In the genomic region with DNA sequence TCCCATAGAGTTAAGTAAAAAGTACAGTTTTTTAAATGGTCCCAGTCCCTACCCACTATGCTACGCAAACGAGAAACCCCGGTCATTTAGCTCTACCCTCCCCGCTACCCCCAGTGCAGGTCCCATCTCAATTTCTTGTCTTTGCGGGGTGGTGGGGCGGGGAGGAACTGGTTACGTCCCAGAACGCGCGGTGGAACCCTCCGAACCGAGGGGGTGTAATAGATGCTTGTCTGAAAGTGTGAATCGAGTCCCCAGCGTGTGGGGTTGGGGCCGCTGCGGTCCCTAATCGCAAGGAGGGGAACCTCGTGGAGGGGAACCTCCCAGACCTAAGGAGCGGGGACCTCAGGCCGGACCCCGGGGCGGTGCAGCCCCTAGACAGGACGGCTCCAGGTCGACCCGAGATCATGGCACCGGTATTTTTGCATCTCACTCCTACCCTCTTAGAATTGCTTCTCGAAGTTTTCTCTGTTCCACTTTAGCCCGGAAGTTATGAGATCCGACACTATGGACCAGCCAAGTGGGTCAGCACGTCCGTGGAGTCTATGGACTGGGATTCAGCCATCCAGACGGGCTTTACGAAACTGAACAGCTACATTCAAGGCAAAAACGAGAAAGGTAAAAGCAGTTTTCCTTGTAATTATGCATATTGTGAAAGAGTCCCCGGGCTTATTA, we compare ENCODE assay signal across 8 cellular contexts. TPM values are rescaled to one million over a fixed set of nuclear protein-coding genes. Genes with fewer than 3 reads are reported as not detected.
DNase-seq lines count a peak whose midpoint lies in the region; ATAC-seq, FAIRE-seq and TF ChIP-seq lines count a peak whose summit lies in the region.

No MANE protein-coding gene starts in this region.

- DNase-seq in D341Med (ENCODE audit: low spot score) (peak; percentile 45), fibroblast of mammary gland (ENCODE audit: low read depth) (no peak), RPMI8226 (no peak), H54 (ENCODE audit: insufficient read length, low spot score) (no peak), NCI-H2171 (lab: John Stamatoyannopoulos, UW) (no peak)
- DNase-seq in activated CD8-positive, alpha-beta T cell treated with anti-CD3 and anti-CD28 coated beads, Interleukin-2, amount 10 ng/mL, durations not matched to agents 7 days and 5 days, result peak; percentile 51

- CTCF ChIA-PET in activated CD8-positive, alpha-beta T cell treated with anti-CD3 and anti-CD28 coated beads, Interleukin-2, amount 10 ng/mL, durations not matched to agents 7 days and 5 days (lab: Charles Lee), result interaction anchor here (1.2 to 3.0 kb wide), 9 partner anchors 9 to 290 kb away, joined by 3 to 11 read pairs (median 5); no protein-coding TSS in a partner anchor

- no peak for TF ChIP-seq CTCF in fibroblast of mammary gland (conservative IDR thresholded peaks at IDR 0.05; ENCODE audit: control insufficient read depth, insufficient read depth, low read depth, low read length)
- TF ChIP-seq CTCF in neutrophil (IDR thresholded peaks at IDR 0.05), result no peak

- no peaks in the 10 kb centered on the region for H3K9me3 Mint-ChIP-seq in activated CD8-positive, alpha-beta T cell treated with anti-CD3 and anti-CD28 coated beads, Interleukin-2, amount 10 ng/mL, durations not matched to agents 7 days and 5 days (ENCODE audit: insufficient read depth)

- peak overlapping the region; percentile 89 for H3K27ac ChIP-seq in neutrophil

- H3K36me3 ChIP-seq in neutrophil, result peaks cover 47% of the 10 kb centered on the region

- no peak for TF ChIP-seq POLR2A in H54 (IDR thresholded peaks at IDR 0.05; ENCODE audit: low read depth, low read length)

- POLR2A ChIA-PET in activated CD8-positive, alpha-beta T cell treated with anti-CD3 and anti-CD28 coated beads, Interleukin-2, amount 10 ng/mL, durations not matched to agents 7 days and 5 days (lab: Charles Lee), result interaction anchor here (0.6 to 1.2 kb wide), 5 partner anchors 35 to 395 kb away, joined by 3 to 5 read pairs (median 3); partner anchors contain the start of gene PERP

- peaks cover 21% of the 10 kb centered on the region for H3K4me1 Mint-ChIP-seq in activated CD8-positive, alpha-beta T cell treated with anti-CD3 and anti-CD28 coated beads, Interleukin-2, amount 10 ng/mL, durations not matched to agents 7 days and 5 days (ENCODE audit: low read depth)

- peak; percentile 8 for ATAC-seq in HG03521 (IDR thresholded peaks at IDR 0.05; ENCODE audit: unreplicated experiment)
- ATAC-seq in activated CD8-positive, alpha-beta T cell treated with anti-CD3 and anti-CD28 coated beads, Interleukin-2, amount 10 ng/mL, durations not matched to agents 7 days and 5 days, result peak; percentile 11

- peaks cover 37% of the 10 kb centered on the region for H3K36me3 Mint-ChIP-seq in activated CD8-positive, alpha-beta T cell treated with anti-CD3 and anti-CD28 coated beads, Interleukin-2, amount 10 ng/mL, durations not matched to agents 7 days and 5 days (ENCODE audit: low read depth)

- H3K27me3 Mint-ChIP-seq in activated CD8-positive, alpha-beta T cell treated with anti-CD3 and anti-CD28 coated beads, Interleukin-2, amount 10 ng/mL, durations not matched to agents 7 days and 5 days (ENCODE audit: low read depth), result peaks cover 8% of the 10 kb centered on the region

- H3K27me3 ChIP-seq in neutrophil, result peaks cover 8% of the 10 kb centered on the region

- peaks cover 29 to 31% of the 10 kb centered on the region in 2 experiments for H3K4me1 ChIP-seq in neutrophil (ENCODE audit: control insufficient read depth in 1 of 2, insufficient read depth in 1 of 2, low read depth in 1 of 2, low read length in 1 of 2)

- peak overlapping the region; percentile 79 for H3K4me3 ChIP-seq in fibroblast of mammary gland (ENCODE audit: control insufficient read depth, low read depth, low read length)
- H3K4me3 ChIP-seq in neutrophil (ENCODE audit: low read depth in 1 of 2, low read length in 1 of 2), result peak overlapping the region; percentile 80 to 93

- peak overlapping the region; percentile 79 for H3K27ac Mint-ChIP-seq in activated CD8-positive, alpha-beta T cell treated with anti-CD3 and anti-CD28 coated beads, Interleukin-2, amount 10 ng/mL, durations not matched to agents 7 days and 5 days

- FAIRE-seq in H54 (lab: Jason Lieb, UNC), result no peak

- no peaks in the 10 kb centered on the region for H3K9me3 ChIP-seq in neutrophil

- peak overlapping the region; percentile 84 for H3K4me3 Mint-ChIP-seq in activated CD8-positive, alpha-beta T cell treated with anti-CD3 and anti-CD28 coated beads, Interleukin-2, amount 10 ng/mL, durations not matched to agents 7 days and 5 days

RNA-seq across cellular contexts. Expression of gene HEBP2, which starts 0.8 kb away (rescaled TPM):
- total RNA-seq in activated CD8-positive, alpha-beta T cell treated with anti-CD3 and anti-CD28 coated beads, Interleukin-2, amount 10 ng/mL, durations not matched to agents 7 days and 5 days, result 10 to 100 TPM; 40.8 to 43.5 TPM

RNA-seq across cellular contexts. Expression of gene SMIM28, which starts 27.1 kb away (rescaled TPM):
- total RNA-seq in activated CD8-positive, alpha-beta T cell treated with anti-CD3 and anti-CD28 coated beads, Interleukin-2, amount 10 ng/mL, durations not matched to agents 7 days and 5 days, result not detected

Comparison
In these comparisons a context has a peak if more than half of its experiments do, and no peak if none do; other contexts are left out.
1. DNase-seq: peak in D341Med (single experiment) and activated CD8-positive, alpha-beta T cell treated with anti-CD3 and anti-CD28 coated beads, Interleukin-2, amount 10 ng/mL, durations not matched to agents 7 days and 5 days (single experiment); none in fibroblast of mammary gland (single experiment), RPMI8226 (single experiment), H54 (single experiment) and NCI-H2171 (single experiment).